Comparison of ENCODE assay signal across 9 cellular contexts in the genomic region with DNA sequence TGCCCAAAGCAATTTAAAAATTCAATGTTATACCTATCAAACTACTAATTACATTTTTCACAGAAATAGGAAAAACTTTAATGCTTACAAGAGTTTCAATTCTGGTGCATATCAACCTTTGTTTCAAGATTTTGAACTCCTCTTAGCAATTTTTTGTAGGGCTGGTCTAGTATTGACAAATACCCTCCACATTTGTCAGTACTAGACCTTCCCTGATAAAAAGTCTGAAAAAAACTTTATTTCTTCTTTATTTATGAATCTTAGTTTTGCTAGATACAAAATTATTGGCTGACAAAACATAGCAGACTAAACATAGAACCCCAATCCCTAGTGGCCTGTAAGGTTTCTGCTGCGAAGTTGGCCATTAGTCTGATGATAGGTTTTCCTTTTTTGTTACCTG.
"Had no signal": no experiment of that assay in that cellular context is flagged by ENCODE, and none has a peak within 500 bp of the region (broad histone marks: within the 10 kb centered on the region; RNA-seq: fewer than 3 reads in every experiment).

No MANE protein-coding gene starts in this region.

- H3K36me3 ChIP-seq: HAP-1 had no signal

- H3K27ac ChIP-seq: GM23248 had no signal

- H3K4me1 ChIP-seq: HAP-1 had no signal

- DNase-seq: GM23248, GOT3, H7, H9, HCEC 1CT, HFFc6 had no signal

- H2AFZ ChIP-seq: GM23248, GM23338 had no signal

- H3K4me2 ChIP-seq: GM23338 had no signal

- H3K4me3 ChIP-seq: GM23248, GM23338, HAP-1 had no signal

- H3K9ac ChIP-seq: GM23248 had no signal

- H3K9me3 ChIP-seq: HAP-1 had no signal

- ATAC-seq: GM23338, HCT116 had no signal
